ENCODE assay signal across 24 cellular contexts in genomic region chr5:81604193-81604592, GRCh38.
"Had no signal": no experiment of that assay in that cellular context is flagged by ENCODE, and none has a peak within 500 bp of the region (broad histone marks: within the 10 kb centered on the region; RNA-seq: fewer than 3 reads in every experiment).

No MANE protein-coding gene starts in this region.

- H3K9me3 ChIP-seq: esophagus squamous epithelium, neutrophil, right lobe of liver, thoracic aorta, transverse colon, upper lobe of right lung, uterus had no signal

- H3K9ac ChIP-seq: parathyroid adenoma had no signal

- DNase-seq: dermis blood vessel endothelial cell; effector memory CD8-positive, alpha-beta T cell; erythroblast; esophagus squamous epithelium; foreskin melanocyte; natural killer cell; right lobe of liver; small intestine; stimulated activated CD4-positive, alpha-beta T cell treated with anti-CD3 and anti-CD28 coated beads, Interleukin-15, amount 100 ng/mL, for 24 hours; stimulated activated CD4-positive, alpha-beta T cell treated with anti-CD3 and anti-CD28 coated beads, Interleukin-2, amount 100 ng/mL, for 48 hours; stimulated activated naive B cell treated with anti-CD40 and anti-IgM and Interleukin-4, amounts not matched to agents 10 μg/mL and 1 μg/mL and 100 μg/mL, for 72 hours; transverse colon; upper lobe of right lung; uterus had no signal

- H3K4me3 Mint-ChIP-seq: effector memory CD8-positive, alpha-beta T cell; memory B cell; natural killer cell; stimulated activated naive B cell treated with anti-CD40 and anti-IgM and Interleukin-4, amounts not matched to agents 10 μg/mL and 1 μg/mL and 100 μg/mL, for 72 hours; stimulated activated naive CD8-positive, alpha-beta T cell treated with anti-CD3 and anti-CD28 coated beads, Interleukin-15, Interleukin-2, amounts not matched to agents 100 ng/mL and 50 ng/mL, for 24 hours had no signal

- H3K36me3 Mint-ChIP-seq: natural killer cell had no signal

- H3K9me3 Mint-ChIP-seq: effector memory CD8-positive, alpha-beta T cell; memory B cell; natural killer cell; stimulated activated naive CD8-positive, alpha-beta T cell treated with anti-CD3 and anti-CD28 coated beads, Interleukin-15, Interleukin-2, amounts not matched to agents 100 ng/mL and 50 ng/mL, for 24 hours had no signal

- H2AFZ ChIP-seq: parathyroid adenoma had no signal

- H3K4me1 ChIP-seq: esophagus squamous epithelium, parathyroid adenoma, transverse colon, upper lobe of right lung, uterus had no signal

- H3K27ac Mint-ChIP-seq: effector memory CD8-positive, alpha-beta T cell; memory B cell; natural killer cell; progenitor cell of endocrine pancreas; stimulated activated naive B cell treated with anti-CD40 and anti-IgM and Interleukin-4, amounts not matched to agents 10 μg/mL and 1 μg/mL and 100 μg/mL, for 72 hours; stimulated activated naive CD8-positive, alpha-beta T cell treated with anti-CD3 and anti-CD28 coated beads, Interleukin-15, Interleukin-2, amounts not matched to agents 100 ng/mL and 50 ng/mL, for 24 hours had no signal

- H3K4me3 ChIP-seq: coronary artery, esophagus squamous epithelium, lung, right lobe of liver, thoracic aorta, transverse colon, upper lobe of right lung, uterus had no signal

- H3K36me3 ChIP-seq: neutrophil, right lobe of liver, thoracic aorta, upper lobe of right lung, uterus had no signal

- H3K79me2 ChIP-seq: parathyroid adenoma had no signal

- H3K27me3 ChIP-seq: esophagus squamous epithelium, neutrophil, right lobe of liver, transverse colon, upper lobe of right lung, uterus had no signal

- FAIRE-seq: endometrium, keratinocyte, small intestine had no signal

- ATAC-seq: effector memory CD8-positive, alpha-beta T cell; natural killer cell; right lobe of liver; stimulated activated naive B cell treated with anti-CD40 and anti-IgM and Interleukin-4, amounts not matched to agents 10 μg/mL and 1 μg/mL and 100 μg/mL, for 72 hours; upper lobe of right lung had no signal

- H3K27ac ChIP-seq: coronary artery, esophagus squamous epithelium, neutrophil, parathyroid adenoma, right lobe of liver, thoracic aorta, transverse colon, upper lobe of right lung, uterus had no signal

- H3K4me1 Mint-ChIP-seq: natural killer cell had no signal

- H3K27me3 Mint-ChIP-seq: effector memory CD8-positive, alpha-beta T cell; memory B cell; progenitor cell of endocrine pancreas; stimulated activated naive B cell treated with anti-CD40 and anti-IgM and Interleukin-4, amounts not matched to agents 10 μg/mL and 1 μg/mL and 100 μg/mL, for 72 hours; stimulated activated naive CD8-positive, alpha-beta T cell treated with anti-CD3 and anti-CD28 coated beads, Interleukin-15, Interleukin-2, amounts not matched to agents 100 ng/mL and 50 ng/mL, for 24 hours had no signal
